Comparison of ENCODE assay signal across 9 cellular contexts in the genomic region with DNA sequence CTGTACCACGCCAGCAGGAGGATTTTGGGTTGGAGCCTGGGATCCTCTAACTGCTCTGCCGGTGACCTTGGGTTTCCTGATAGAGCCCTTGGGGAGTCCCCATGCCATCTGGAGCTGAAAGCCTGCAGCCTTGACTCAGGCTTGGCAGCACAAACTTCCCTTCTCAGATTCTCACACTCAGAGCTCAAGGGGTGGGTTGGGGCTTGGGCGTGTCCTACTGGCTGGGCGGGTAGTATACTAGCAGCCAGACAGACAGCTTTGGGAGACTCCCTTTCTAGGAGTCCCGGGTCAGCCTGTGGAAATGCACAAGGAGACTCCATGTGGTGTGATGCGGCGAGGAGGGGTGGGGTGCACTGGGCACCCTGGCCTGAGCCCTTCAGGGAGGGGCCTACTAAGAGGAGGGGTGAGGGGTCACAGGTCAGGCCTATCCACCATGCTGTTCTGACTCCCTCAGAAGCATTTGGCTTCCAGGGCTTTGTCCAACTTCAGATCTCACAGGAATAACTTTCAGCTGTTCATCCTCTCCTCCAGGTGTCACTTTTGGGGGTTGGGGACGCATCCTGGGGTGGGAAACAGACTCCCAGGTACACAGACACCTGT. TPM values are rescaled to one million over a fixed set of nuclear protein-coding genes. Genes with fewer than 3 reads are reported as not detected.
A peak's percentile ranks its signal among the peaks of the same experiment; 100 is the strongest.
DNase-seq lines count a peak whose midpoint lies in the region; ATAC-seq lines count a peak whose summit lies in the region.
"Had no signal": no experiment of that assay in that cellular context is flagged by ENCODE, and none has a peak within 500 bp of the region (broad histone marks: within the 10 kb centered on the region; RNA-seq: fewer than 3 reads in every experiment).

No MANE protein-coding gene starts in this region.

- H3K36me3 Mint-ChIP-seq in activated T-helper 17 cell treated with anti-CD3 and anti-CD28 coated beads, Interleukin-2, amount 50 U/mL, for 72 hours (ENCODE audit: low read depth): no peaks in the 10 kb centered on the region

- no peak for DNase-seq in stimulated activated naive CD8-positive, alpha-beta T cell treated with anti-CD3 and anti-CD28 coated beads, Interleukin-15, amount 100 ng/mL, for 72 hours
- no peak for DNase-seq in stimulated activated naive CD8-positive, alpha-beta T cell treated with anti-CD3 and anti-CD28 coated beads, Interleukin-15, Interleukin-2, amounts not matched to agents 100 U/mL and 50 U/mL, for 24 hours
- DNase-seq in SK-MEL-5 (ENCODE audit: low read depth, low spot score) (peak; percentile 33), hepatic stellate cell (ENCODE audit: low spot score) (peak; percentile 67), T-helper 2 cell (no peak)
- no peak for DNase-seq in stimulated activated CD8-positive, alpha-beta memory T cell treated with anti-CD3 and anti-CD28 coated beads, Interleukin-4, amount 100 ng/mL, for 48 hours

- H3K4me3 Mint-ChIP-seq in stimulated activated naive CD8-positive, alpha-beta T cell treated with anti-CD3 and anti-CD28 coated beads, Interleukin-15, amount 100 ng/mL, for 72 hours: no peak overlapping the region
- no peak overlapping the region for H3K4me3 Mint-ChIP-seq in activated T-helper 17 cell treated with anti-CD3 and anti-CD28 coated beads, Interleukin-2, amount 50 U/mL, for 72 hours
- H3K4me3 Mint-ChIP-seq: activated naive CD4-positive, alpha-beta T cell treated with anti-CD3 and anti-CD28 coated beads, Interleukin-2, amount 50 U/mL, for 24 hours had no signal

- in situ Hi-C loops in SK-MEL-5 (cut with HindIII; ENCODE audit: low pct_unique_long_range_greater_than_20kb, low sequenced_read_pairs): no loop called here

- no peaks in the 10 kb centered on the region for H3K9me3 Mint-ChIP-seq in stimulated activated naive CD8-positive, alpha-beta T cell treated with anti-CD3 and anti-CD28 coated beads, Interleukin-15, amount 100 ng/mL, for 72 hours
- H3K9me3 Mint-ChIP-seq in activated T-helper 17 cell treated with anti-CD3 and anti-CD28 coated beads, Interleukin-2, amount 50 U/mL, for 72 hours: no peaks in the 10 kb centered on the region
- H3K9me3 Mint-ChIP-seq: activated naive CD4-positive, alpha-beta T cell treated with anti-CD3 and anti-CD28 coated beads, Interleukin-2, amount 50 U/mL, for 24 hours had no signal

- ATAC-seq in stimulated activated naive CD8-positive, alpha-beta T cell treated with anti-CD3 and anti-CD28 coated beads, Interleukin-15, amount 100 ng/mL, for 72 hours: peak; percentile 14
- no peak for ATAC-seq in stimulated activated naive CD8-positive, alpha-beta T cell treated with anti-CD3 and anti-CD28 coated beads, Interleukin-15, Interleukin-2, amounts not matched to agents 100 U/mL and 50 U/mL, for 24 hours
- ATAC-seq in activated T-helper 17 cell treated with anti-CD3 and anti-CD28 coated beads, Interleukin-2, amount 50 U/mL, for 72 hours (replicated peaks): no peak
- no peak for ATAC-seq in GM18867 (IDR thresholded peaks at IDR 0.05; ENCODE audit: unreplicated experiment)

- H3K4me1 Mint-ChIP-seq in stimulated activated naive CD8-positive, alpha-beta T cell treated with anti-CD3 and anti-CD28 coated beads, Interleukin-15, amount 100 ng/mL, for 72 hours: no peaks in the 10 kb centered on the region
- H3K4me1 Mint-ChIP-seq in activated T-helper 17 cell treated with anti-CD3 and anti-CD28 coated beads, Interleukin-2, amount 50 U/mL, for 72 hours: no peaks in the 10 kb centered on the region
- H3K4me1 Mint-ChIP-seq: activated naive CD4-positive, alpha-beta T cell treated with anti-CD3 and anti-CD28 coated beads, Interleukin-2, amount 50 U/mL, for 24 hours had no signal

- no peaks in the 10 kb centered on the region for H3K27me3 Mint-ChIP-seq in stimulated activated naive CD8-positive, alpha-beta T cell treated with anti-CD3 and anti-CD28 coated beads, Interleukin-15, amount 100 ng/mL, for 72 hours
- H3K27me3 Mint-ChIP-seq in activated T-helper 17 cell treated with anti-CD3 and anti-CD28 coated beads, Interleukin-2, amount 50 U/mL, for 72 hours: no peaks in the 10 kb centered on the region
- H3K27me3 Mint-ChIP-seq: activated naive CD4-positive, alpha-beta T cell treated with anti-CD3 and anti-CD28 coated beads, Interleukin-2, amount 50 U/mL, for 24 hours had no signal

- no peak overlapping the region for H3K27ac Mint-ChIP-seq in stimulated activated naive CD8-positive, alpha-beta T cell treated with anti-CD3 and anti-CD28 coated beads, Interleukin-15, amount 100 ng/mL, for 72 hours
- H3K27ac Mint-ChIP-seq in activated T-helper 17 cell treated with anti-CD3 and anti-CD28 coated beads, Interleukin-2, amount 50 U/mL, for 72 hours: no peak overlapping the region
- H3K27ac Mint-ChIP-seq: activated naive CD4-positive, alpha-beta T cell treated with anti-CD3 and anti-CD28 coated beads, Interleukin-2, amount 50 U/mL, for 24 hours had no signal

RNA-seq across cellular contexts. Expression of gene PLXNA1, which starts 21.6 kb away (rescaled TPM):
- 39.9 and 43.8 TPM in 2 replicates for total RNA-seq in SK-MEL-5 (2014; rRNA removed; shearing (Covaris generic))
- 77.8 and 104 TPM in 2 replicates for polyA plus RNA-seq in SK-MEL-5 (2015; cell fraction: cytosol; rRNA removed)
- 195 and 196 TPM in 2 replicates for polyA plus RNA-seq in SK-MEL-5 (2015; cell fraction: nucleus; rRNA removed)
- total RNA-seq in activated T-helper 17 cell treated with anti-CD3 and anti-CD28 coated beads, Interleukin-2, amount 50 U/mL, for 72 hours: 1 to 10 TPM; 7.1 to 9.3 TPM

Comparison
In these comparisons a context has a peak if more than half of its experiments do, and no peak if none do; other contexts are left out.
1. DNase-seq: peak in SK-MEL-5 (single experiment) and hepatic stellate cell (single experiment); none in stimulated activated naive CD8-positive, alpha-beta T cell treated with anti-CD3 and anti-CD28 coated beads, Interleukin-15, amount 100 ng/mL, for 72 hours (0 of 2), stimulated activated naive CD8-positive, alpha-beta T cell treated with anti-CD3 and anti-CD28 coated beads, Interleukin-15, Interleukin-2, amounts not matched to agents 100 U/mL and 50 U/mL, for 24 hours (single experiment), stimulated activated CD8-positive, alpha-beta memory T cell treated with anti-CD3 and anti-CD28 coated beads, Interleukin-4, amount 100 ng/mL, for 48 hours (single experiment) and T-helper 2 cell (0 of 5).